8 cellular contexts compared by ENCODE assay signal in the genomic region with DNA sequence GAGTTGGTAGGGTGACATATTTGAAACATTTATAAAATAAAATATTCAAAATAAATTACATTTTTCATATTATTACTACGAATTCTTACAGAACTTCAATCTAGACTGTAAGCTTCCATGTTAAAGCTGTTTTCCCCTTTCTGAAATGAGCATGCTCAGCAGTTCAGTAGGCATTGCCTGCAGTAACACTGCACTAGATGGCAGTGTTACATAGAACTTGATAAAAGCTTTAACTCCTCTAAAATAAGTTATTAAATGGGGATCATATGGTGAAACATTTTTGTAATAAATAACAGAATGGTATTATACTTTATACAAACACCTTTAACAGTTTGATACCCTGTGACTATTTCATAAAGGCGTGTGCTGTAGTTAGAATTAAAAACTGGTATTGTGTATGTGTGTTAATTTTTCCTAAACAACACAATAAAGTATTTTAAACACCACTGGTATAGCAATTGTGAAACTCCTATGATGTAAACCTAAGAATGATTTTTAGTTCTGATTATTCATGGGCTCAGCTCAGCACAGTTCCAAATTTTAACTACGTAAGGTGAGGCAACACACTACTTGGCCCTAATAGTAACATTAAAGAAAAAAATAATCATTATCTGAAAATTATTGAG. TPM values are rescaled to one million over a fixed set of nuclear protein-coding genes. Genes with fewer than 3 reads are reported as not detected.
DNase-seq lines count a peak whose midpoint lies in the region; ATAC-seq and TF ChIP-seq lines count a peak whose summit lies in the region.

No MANE protein-coding gene starts in this region.

- H3K27ac Mint-ChIP-seq in activated CD4-positive, alpha-beta T cell treated with anti-CD3 and anti-CD28 coated beads, Interleukin-2, amount 10 ng/mL, durations not matched to agents 24 days and 14 days: no peak overlapping the region

- TF ChIP-seq CTCF in VCaP (conservative IDR thresholded peaks at IDR 0.05): peak; percentile 91

- peaks cover 44% of the 10 kb centered on the region for H3K4me1 Mint-ChIP-seq in activated CD4-positive, alpha-beta T cell treated with anti-CD3 and anti-CD28 coated beads, Interleukin-2, amount 10 ng/mL, durations not matched to agents 24 days and 14 days

- no peak overlapping the region for H3K4me3 Mint-ChIP-seq in activated CD4-positive, alpha-beta T cell treated with anti-CD3 and anti-CD28 coated beads, Interleukin-2, amount 10 ng/mL, durations not matched to agents 24 days and 14 days

- intact Hi-C loops in activated CD4-positive, alpha-beta T cell treated with anti-CD3 and anti-CD28 coated beads, Interleukin-2, amount 10 ng/mL, durations not matched to agents 24 days and 14 days (cut with micrococcal nuclease): loop anchor here (1.0 to 10.0 kb wide), 4 partner anchors 53 to 395 kb away; no protein-coding TSS in a partner anchor

- peaks cover 32% of the 10 kb centered on the region for H3K36me3 Mint-ChIP-seq in activated CD4-positive, alpha-beta T cell treated with anti-CD3 and anti-CD28 coated beads, Interleukin-2, amount 10 ng/mL, durations not matched to agents 24 days and 14 days (ENCODE audit: low read depth)

- H3K27me3 Mint-ChIP-seq in activated CD4-positive, alpha-beta T cell treated with anti-CD3 and anti-CD28 coated beads, Interleukin-2, amount 10 ng/mL, durations not matched to agents 24 days and 14 days: no peaks in the 10 kb centered on the region

- no peak overlapping the region for H3K27ac ChIP-seq in VCaP

- DNase-seq in activated CD4-positive, alpha-beta T cell treated with anti-CD3 and anti-CD28 coated beads, Interleukin-2, amount 10 ng/mL, durations not matched to agents 24 days and 14 days: peak; percentile 77
- DNase-seq in activated CD4-positive, alpha-beta T cell treated with anti-CD3 and anti-CD28 coated beads for 1 hour: no peak
- DNase-seq in LHCN-M2 (ENCODE audit: low read depth) (peak; percentile 62), foreskin melanocyte (peak; percentile 25), pulmonary artery endothelial cell (ENCODE audit: low read depth, low spot score) (peak; percentile 22), amniotic stem cell (lab: John Stamatoyannopoulos, UW) (no peak)

- peaks cover 6% of the 10 kb centered on the region for H3K9me3 Mint-ChIP-seq in activated CD4-positive, alpha-beta T cell treated with anti-CD3 and anti-CD28 coated beads, Interleukin-2, amount 10 ng/mL, durations not matched to agents 24 days and 14 days

- peak; percentile 76 for ATAC-seq in GM21717 (IDR thresholded peaks at IDR 0.05; ENCODE audit: unreplicated experiment)

RNA-seq across cellular contexts. Expression of gene GPR18, which starts 11.6 kb away (rescaled TPM):
- total RNA-seq in activated CD4-positive, alpha-beta T cell treated with anti-CD3 and anti-CD28 coated beads, Interleukin-2, amount 10 ng/mL, durations not matched to agents 24 days and 14 days: 5.9 and 6.3 TPM in 2 replicates
- total RNA-seq in LHCN-M2 (2014; rRNA removed) (not detected in 2 replicates), pulmonary artery endothelial cell (not detected in 2 replicates)
- polyA plus RNA-seq in LHCN-M2 (2012): 0.05 TPM

RNA-seq across cellular contexts. Expression of gene GPR183, which starts 37.5 kb away (rescaled TPM):
- total RNA-seq in activated CD4-positive, alpha-beta T cell treated with anti-CD3 and anti-CD28 coated beads, Interleukin-2, amount 10 ng/mL, durations not matched to agents 24 days and 14 days: 36.8 and 37.1 TPM in 2 replicates
- total RNA-seq in LHCN-M2 (2014; rRNA removed) (0.11 TPM in 1 of 2 replicates, not detected in the other), pulmonary artery endothelial cell (not detected in 2 replicates)
- polyA plus RNA-seq in LHCN-M2 (2012): 0.07 TPM

Comparison
In these comparisons a context has a peak if more than half of its experiments do, and no peak if none do; other contexts are left out.
1. DNase-seq: peak in activated CD4-positive, alpha-beta T cell treated with anti-CD3 and anti-CD28 coated beads, Interleukin-2, amount 10 ng/mL, durations not matched to agents 24 days and 14 days (single experiment), LHCN-M2 (single experiment), foreskin melanocyte (single experiment) and pulmonary artery endothelial cell (single experiment); none in activated CD4-positive, alpha-beta T cell treated with anti-CD3 and anti-CD28 coated beads for 1 hour (single experiment) and amniotic stem cell (single experiment).
2. RNA of gene GPR183, which starts 37.5 kb away (total RNA-seq): 36.8 to 37.1 TPM in activated CD4-positive, alpha-beta T cell treated with anti-CD3 and anti-CD28 coated beads, Interleukin-2, amount 10 ng/mL, durations not matched to agents 24 days and 14 days; 0.11 TPM in LHCN-M2 and not detected in pulmonary artery endothelial cell; every median in the first group is over 10 times any median in the second.